8 cellular contexts compared by ENCODE assay signal in the genomic region with DNA sequence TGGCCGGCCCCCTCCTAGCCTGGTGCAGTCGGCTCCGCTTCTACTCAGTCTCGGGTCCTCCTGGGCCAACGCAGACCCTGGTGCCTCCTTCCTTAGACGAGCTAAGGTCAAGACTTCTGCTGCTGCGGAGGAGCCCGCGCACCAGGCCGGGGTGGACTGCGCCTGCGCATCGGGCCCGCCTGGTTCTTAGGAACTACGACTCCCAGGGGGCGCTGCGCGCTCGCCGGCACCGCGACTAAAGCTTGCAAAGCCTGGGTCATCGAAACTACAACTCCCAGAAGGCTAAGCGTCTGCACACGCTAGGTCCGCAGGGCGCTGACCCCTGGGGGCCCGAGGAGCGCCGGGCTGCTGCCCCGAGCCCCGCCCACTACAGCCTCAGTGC.
DNase-seq lines count a peak whose midpoint lies in the region; ATAC-seq and TF ChIP-seq lines count a peak whose summit lies in the region.

Gene ZNF835 (minus strand): TSS at position 145 of the 382 bp plus-strand sequence. CDS start 6,559 bp downstream, outside the sequence.

- no peak for TF ChIP-seq CTCF in coronary artery (IDR thresholded peaks at IDR 0.05)

- H3K4me3 ChIP-seq in coronary artery, result peak within 1 kb of the TSS; percentile 80

- DNase-seq in HK-2 (ENCODE audit: unreplicated experiment) (peak; percentile 85), coronary artery (ENCODE audit: low spot score) (peak; percentile 90), medulla oblongata (ENCODE audit: extremely low spot score) (peak; percentile 97), GDM1 (lab: John Stamatoyannopoulos, UW) (no peak), NCI-H1436 (lab: John Stamatoyannopoulos, UW) (no peak)
- peak; percentile 53 to 78 for DNase-seq in activated CD4-positive, alpha-beta T cell treated with anti-CD3 and anti-CD28 coated beads, Interleukin-2, amount 50 U/mL, for 24 hours (ENCODE audit: low read depth in 1 of 2, low spot score in 1 of 2)
- peak; percentile 69 for DNase-seq in stimulated activated CD8-positive, alpha-beta memory T cell treated with anti-CD3 and anti-CD28 coated beads, Interleukin-15, amount 100 ng/mL, for 24 hours (ENCODE audit: low read depth)

- no peak for ATAC-seq in GM18519 (IDR thresholded peaks at IDR 0.05; ENCODE audit: low FRiP score, unreplicated experiment)

- peak within 1 kb of the TSS in 1 of 2 donors; percentile 41 for H3K27ac ChIP-seq in coronary artery

Comparison
In these comparisons a context has a peak if more than half of its experiments do, and no peak if none do; other contexts are left out.
1. DNase-seq: peak in HK-2 (single experiment), activated CD4-positive, alpha-beta T cell treated with anti-CD3 and anti-CD28 coated beads, Interleukin-2, amount 50 U/mL, for 24 hours (2 of 2), coronary artery (single experiment), medulla oblongata (single experiment) and stimulated activated CD8-positive, alpha-beta memory T cell treated with anti-CD3 and anti-CD28 coated beads, Interleukin-15, amount 100 ng/mL, for 24 hours (single experiment); none in GDM1 (single experiment) and NCI-H1436 (single experiment).